ENCODE assay signal across 1 cellular context in the genomic region with DNA sequence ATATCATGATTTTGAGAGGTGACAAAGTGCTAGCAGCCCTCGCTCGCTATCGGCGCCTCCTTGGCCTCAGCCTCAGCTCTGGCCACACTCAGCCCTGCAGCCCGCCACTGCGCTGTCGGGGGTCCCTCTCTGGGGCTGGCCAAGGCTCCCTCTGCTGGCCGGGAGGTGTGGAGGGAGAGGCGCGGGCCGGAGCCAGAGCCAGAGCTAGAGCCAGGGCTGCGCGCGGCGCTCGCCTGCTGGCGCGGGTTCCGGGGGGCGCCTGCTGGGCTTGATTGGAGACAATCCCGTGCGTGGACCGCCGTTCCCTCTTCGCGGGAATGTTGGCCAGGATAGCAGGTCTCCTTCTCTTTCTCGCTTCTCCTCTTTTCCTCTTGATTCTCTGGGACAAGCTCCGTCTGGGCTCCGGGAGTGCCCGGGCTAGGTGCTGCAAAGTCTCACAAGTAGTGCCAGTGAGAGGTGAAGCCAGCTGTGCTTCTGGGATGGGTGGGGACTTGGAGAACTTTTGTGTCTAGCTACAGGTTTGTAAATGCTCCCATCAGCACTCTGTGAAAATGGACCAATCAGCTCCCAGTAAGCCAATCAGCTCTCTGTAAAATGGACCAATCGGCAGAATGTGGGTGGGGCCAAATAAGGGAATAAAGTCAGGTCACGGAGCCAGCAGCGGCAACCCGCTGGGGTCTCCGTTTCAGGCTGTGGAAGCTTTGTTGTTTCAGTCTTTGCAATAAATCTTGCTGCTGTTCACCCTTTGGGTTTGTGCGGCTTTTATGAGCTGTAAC.
TF ChIP-seq lines count a peak whose summit lies in the region.

No MANE protein-coding gene starts in this region.

TF ChIP-seq in GM23338, 12 proteins besides CTCF, POLR2A, EP300 and RAD21:
- TF ChIP-seq ZNF331 (CRISPR knock-in tag; IDR thresholded peaks at IDR 0.05; ENCODE audit: low read depth), result no peak
- TF ChIP-seq EZH2 (IDR thresholded peaks at IDR 0.05; ENCODE audit: low read depth, unreplicated experiment), result no peak
- TF ChIP-seq EZH2phosphoT487 (IDR thresholded peaks at IDR 0.05; ENCODE audit: unreplicated experiment), result no peak
- TF ChIP-seq, protein P1, sequence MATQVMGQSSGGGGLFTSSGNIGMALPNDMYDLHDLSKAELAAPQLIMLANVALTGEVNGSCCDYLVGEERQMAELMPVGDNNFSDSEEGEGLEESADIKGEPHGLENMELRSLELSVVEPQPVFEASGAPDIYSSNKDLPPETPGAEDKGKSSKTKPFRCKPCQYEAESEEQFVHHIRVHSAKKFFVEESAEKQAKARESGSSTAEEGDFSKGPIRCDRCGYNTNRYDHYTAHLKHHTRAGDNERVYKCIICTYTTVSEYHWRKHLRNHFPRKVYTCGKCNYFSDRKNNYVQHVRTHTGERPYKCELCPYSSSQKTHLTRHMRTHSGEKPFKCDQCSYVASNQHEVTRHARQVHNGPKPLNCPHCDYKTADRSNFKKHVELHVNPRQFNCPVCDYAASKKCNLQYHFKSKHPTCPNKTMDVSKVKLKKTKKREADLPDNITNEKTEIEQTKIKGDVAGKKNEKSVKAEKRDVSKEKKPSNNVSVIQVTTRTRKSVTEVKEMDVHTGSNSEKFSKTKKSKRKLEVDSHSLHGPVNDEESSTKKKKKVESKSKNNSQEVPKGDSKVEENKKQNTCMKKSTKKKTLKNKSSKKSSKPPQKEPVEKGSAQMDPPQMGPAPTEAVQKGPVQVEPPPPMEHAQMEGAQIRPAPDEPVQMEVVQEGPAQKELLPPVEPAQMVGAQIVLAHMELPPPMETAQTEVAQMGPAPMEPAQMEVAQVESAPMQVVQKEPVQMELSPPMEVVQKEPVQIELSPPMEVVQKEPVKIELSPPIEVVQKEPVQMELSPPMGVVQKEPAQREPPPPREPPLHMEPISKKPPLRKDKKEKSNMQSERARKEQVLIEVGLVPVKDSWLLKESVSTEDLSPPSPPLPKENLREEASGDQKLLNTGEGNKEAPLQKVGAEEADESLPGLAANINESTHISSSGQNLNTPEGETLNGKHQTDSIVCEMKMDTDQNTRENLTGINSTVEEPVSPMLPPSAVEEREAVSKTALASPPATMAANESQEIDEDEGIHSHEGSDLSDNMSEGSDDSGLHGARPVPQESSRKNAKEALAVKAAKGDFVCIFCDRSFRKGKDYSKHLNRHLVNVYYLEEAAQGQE (IDR thresholded peaks at IDR 0.05; ENCODE audit: unreplicated experiment), result no peak
- TF ChIP-seq NANOG (IDR thresholded peaks at IDR 0.05; ENCODE audit: borderline replicate concordance), result no peak; the same call in 1 of the 2 replicates
- TF ChIP-seq JUNB (IDR thresholded peaks at IDR 0.05; ENCODE audit: unreplicated experiment), result no peak
- no peak for TF ChIP-seq STAT1 (IDR thresholded peaks at IDR 0.05; ENCODE audit: unreplicated experiment)
- no peak for TF ChIP-seq ZNF114 (CRISPR knock-in tag; IDR thresholded peaks at IDR 0.05)
- TF ChIP-seq, protein P2, sequence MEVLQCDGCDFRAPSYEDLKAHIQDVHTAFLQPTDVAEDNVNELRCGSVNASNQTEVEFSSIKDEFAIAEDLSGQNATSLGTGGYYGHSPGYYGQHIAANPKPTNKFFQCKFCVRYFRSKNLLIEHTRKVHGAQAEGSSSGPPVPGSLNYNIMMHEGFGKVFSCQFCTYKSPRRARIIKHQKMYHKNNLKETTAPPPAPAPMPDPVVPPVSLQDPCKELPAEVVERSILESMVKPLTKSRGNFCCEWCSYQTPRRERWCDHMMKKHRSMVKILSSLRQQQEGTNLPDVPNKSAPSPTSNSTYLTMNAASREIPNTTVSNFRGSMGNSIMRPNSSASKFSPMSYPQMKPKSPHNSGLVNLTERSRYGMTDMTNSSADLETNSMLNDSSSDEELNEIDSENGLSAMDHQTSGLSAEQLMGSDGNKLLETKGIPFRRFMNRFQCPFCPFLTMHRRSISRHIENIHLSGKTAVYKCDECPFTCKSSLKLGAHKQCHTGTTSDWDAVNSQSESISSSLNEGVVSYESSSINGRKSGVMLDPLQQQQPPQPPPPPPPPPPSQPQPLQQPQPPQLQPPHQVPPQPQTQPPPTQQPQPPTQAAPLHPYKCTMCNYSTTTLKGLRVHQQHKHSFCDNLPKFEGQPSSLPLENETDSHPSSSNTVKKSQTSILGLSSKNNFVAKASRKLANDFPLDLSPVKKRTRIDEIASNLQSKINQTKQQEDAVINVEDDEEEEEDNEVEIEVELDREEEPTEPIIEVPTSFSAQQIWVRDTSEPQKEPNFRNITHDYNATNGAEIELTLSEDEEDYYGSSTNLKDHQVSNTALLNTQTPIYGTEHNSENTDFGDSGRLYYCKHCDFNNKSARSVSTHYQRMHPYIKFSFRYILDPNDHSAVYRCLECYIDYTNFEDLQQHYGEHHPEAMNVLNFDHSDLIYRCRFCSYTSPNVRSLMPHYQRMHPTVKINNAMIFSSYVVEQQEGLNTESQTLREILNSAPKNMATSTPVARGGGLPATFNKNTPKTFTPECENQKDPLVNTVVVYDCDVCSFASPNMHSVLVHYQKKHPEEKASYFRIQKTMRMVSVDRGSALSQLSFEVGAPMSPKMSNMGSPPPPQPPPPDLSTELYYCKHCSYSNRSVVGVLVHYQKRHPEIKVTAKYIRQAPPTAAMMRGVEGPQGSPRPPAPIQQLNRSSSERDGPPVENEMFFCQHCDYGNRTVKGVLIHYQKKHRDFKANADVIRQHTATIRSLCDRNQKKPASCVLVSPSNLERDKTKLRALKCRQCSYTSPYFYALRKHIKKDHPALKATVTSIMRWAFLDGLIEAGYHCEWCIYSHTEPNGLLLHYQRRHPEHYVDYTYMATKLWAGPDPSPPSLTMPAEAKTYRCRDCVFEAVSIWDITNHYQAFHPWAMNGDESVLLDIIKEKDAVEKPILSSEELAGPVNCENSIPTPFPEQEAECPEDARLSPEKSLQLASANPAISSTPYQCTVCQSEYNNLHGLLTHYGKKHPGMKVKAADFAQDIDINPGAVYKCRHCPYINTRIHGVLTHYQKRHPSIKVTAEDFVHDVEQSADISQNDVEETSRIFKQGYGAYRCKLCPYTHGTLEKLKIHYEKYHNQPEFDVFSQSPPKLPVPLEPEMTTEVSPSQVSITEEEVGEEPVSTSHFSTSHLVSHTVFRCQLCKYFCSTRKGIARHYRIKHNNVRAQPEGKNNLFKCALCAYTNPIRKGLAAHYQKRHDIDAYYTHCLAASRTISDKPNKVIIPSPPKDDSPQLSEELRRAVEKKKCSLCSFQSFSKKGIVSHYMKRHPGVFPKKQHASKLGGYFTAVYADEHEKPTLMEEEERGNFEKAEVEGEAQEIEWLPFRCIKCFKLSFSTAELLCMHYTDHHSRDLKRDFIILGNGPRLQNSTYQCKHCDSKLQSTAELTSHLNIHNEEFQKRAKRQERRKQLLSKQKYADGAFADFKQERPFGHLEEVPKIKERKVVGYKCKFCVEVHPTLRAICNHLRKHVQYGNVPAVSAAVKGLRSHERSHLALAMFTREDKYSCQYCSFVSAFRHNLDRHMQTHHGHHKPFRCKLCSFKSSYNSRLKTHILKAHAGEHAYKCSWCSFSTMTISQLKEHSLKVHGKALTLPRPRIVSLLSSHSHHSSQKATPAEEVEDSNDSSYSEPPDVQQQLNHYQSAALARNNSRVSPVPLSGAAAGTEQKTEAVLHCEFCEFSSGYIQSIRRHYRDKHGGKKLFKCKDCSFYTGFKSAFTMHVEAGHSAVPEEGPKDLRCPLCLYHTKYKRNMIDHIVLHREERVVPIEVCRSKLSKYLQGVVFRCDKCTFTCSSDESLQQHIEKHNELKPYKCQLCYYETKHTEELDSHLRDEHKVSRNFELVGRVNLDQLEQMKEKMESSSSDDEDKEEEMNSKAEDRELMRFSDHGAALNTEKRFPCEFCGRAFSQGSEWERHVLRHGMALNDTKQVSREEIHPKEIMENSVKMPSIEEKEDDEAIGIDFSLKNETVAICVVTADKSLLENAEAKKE (CRISPR knock-in tag; IDR thresholded peaks at IDR 0.05), result no peak
- no peak for TF ChIP-seq POLR2AphosphoS5 (IDR thresholded peaks at IDR 0.05; ENCODE audit: low read depth)
- TF ChIP-seq, protein P3, sequence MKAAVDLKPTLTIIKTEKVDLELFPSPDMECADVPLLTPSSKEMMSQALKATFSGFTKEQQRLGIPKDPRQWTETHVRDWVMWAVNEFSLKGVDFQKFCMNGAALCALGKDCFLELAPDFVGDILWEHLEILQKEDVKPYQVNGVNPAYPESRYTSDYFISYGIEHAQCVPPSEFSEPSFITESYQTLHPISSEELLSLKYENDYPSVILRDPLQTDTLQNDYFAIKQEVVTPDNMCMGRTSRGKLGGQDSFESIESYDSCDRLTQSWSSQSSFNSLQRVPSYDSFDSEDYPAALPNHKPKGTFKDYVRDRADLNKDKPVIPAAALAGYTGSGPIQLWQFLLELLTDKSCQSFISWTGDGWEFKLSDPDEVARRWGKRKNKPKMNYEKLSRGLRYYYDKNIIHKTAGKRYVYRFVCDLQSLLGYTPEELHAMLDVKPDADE (IDR thresholded peaks at IDR 0.05), result no peak
